In the genomic region with DNA sequence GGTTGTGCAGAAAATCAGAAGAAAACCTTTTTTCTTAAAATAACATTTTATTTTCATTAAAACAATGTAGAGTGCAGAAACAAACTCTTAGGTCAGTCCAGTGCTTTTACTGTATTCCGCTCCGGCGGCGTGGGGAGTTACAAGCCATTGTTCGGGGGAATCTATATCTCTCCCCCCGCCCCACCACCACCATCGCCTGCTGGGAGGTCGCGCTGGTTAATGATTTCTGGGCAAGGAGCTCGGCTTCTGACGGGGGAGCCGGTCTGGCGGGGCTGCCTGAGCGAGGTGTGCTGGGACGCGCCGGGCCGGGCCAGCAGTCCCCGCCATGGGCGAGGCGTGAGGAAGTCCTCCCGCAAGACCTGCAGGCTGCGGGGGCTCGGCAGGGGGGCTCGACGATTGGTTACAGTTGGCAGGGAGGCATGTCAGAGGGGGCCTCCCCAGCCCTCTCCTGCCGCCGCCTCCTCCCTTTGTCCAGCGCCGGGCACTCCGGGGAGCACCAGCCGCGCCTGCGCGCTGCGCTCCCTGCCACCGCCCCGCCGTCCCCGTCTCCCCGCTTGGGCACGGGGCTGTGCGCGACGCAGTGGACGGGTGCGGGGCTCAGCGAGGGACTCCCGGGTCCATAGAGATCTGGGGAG, we compare ENCODE assay signal across 1 cellular context.
A peak's percentile ranks its signal among the peaks of the same experiment; 100 is the strongest.
TF ChIP-seq lines count a peak whose summit lies in the region.

No MANE protein-coding gene starts in this region.

TF ChIP-seq in HepG2, 621 proteins besides CTCF, POLR2A, EP300 and RAD21 (continued from another document and continues in another):
- TF ChIP-seq, protein P1, sequence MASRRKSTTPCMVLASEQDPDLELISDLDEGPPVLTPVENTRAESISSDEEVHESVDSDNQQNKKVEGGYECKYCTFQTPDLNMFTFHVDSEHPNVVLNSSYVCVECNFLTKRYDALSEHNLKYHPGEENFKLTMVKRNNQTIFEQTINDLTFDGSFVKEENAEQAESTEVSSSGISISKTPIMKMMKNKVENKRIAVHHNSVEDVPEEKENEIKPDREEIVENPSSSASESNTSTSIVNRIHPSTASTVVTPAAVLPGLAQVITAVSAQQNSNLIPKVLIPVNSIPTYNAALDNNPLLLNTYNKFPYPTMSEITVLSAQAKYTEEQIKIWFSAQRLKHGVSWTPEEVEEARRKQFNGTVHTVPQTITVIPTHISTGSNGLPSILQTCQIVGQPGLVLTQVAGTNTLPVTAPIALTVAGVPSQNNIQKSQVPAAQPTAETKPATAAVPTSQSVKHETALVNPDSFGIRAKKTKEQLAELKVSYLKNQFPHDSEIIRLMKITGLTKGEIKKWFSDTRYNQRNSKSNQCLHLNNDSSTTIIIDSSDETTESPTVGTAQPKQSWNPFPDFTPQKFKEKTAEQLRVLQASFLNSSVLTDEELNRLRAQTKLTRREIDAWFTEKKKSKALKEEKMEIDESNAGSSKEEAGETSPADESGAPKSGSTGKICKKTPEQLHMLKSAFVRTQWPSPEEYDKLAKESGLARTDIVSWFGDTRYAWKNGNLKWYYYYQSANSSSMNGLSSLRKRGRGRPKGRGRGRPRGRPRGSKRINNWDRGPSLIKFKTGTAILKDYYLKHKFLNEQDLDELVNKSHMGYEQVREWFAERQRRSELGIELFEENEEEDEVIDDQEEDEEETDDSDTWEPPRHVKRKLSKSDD (CRISPR knock-in tag; IDR thresholded peaks at IDR 0.05; ENCODE audit: low read depth), result peak; percentile 9; the same call in 1 of the 2 replicates
- peak; percentile 74 for TF ChIP-seq ZNF777 (CRISPR knock-in tag; IDR thresholded peaks at IDR 0.05)
- TF ChIP-seq, protein P2, sequence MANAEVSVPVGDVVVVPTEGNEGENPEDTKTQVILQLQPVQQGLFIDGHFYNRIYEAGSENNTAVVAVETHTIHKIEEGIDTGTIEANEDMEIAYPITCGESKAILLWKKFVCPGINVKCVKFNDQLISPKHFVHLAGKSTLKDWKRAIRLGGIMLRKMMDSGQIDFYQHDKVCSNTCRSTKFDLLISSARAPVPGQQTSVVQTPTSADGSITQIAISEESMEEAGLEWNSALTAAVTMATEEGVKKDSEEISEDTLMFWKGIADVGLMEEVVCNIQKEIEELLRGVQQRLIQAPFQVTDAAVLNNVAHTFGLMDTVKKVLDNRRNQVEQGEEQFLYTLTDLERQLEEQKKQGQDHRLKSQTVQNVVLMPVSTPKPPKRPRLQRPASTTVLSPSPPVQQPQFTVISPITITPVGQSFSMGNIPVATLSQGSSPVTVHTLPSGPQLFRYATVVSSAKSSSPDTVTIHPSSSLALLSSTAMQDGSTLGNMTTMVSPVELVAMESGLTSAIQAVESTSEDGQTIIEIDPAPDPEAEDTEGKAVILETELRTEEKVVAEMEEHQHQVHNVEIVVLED (CRISPR knock-in tag; IDR thresholded peaks at IDR 0.05; ENCODE audit: borderline replicate concordance), result no peak
- no peak; the same call in 1 of the 2 replicates for TF ChIP-seq POLR2AphosphoS5 (IDR thresholded peaks at IDR 0.05; ENCODE audit: low read depth, low read length)
- TF ChIP-seq ZNF761 (CRISPR knock-in tag; conservative IDR thresholded peaks at IDR 0.05), result no peak
- TF ChIP-seq ZNF451 (CRISPR knock-in tag; IDR thresholded peaks at IDR 0.05), result peak; percentile 74; the same call in 1 of the 2 replicates
- peak; percentile 10; the same call in 1 of the 2 replicates for TF ChIP-seq ZNF205 (CRISPR knock-in tag; IDR thresholded peaks at IDR 0.05)
- TF ChIP-seq HOXA5 (CRISPR knock-in tag; IDR thresholded peaks at IDR 0.05), result peak; percentile 67; the same call in 1 of the 2 replicates
- no peak for TF ChIP-seq HMGA1 (CRISPR knock-in tag; conservative IDR thresholded peaks at IDR 0.05)
- TF ChIP-seq ZNF264 (CRISPR knock-in tag; IDR thresholded peaks at IDR 0.05), result peak; percentile 39; the same call in 1 of the 2 replicates
- TF ChIP-seq ZNF674 (CRISPR knock-in tag; IDR thresholded peaks at IDR 0.05; ENCODE audit: low read depth), result 0 out of 2 replicates have a peak, but pooled peaks have one; percentile 39
- no peak; the same call in 1 of the 2 replicates for TF ChIP-seq ZNF629 (CRISPR knock-in tag; conservative IDR thresholded peaks at IDR 0.05)
- TF ChIP-seq SAFB2 (CRISPR knock-in tag; IDR thresholded peaks at IDR 0.05; ENCODE audit: borderline replicate concordance, low read depth), result no peak; the same call in 1 of the 2 replicates
- TF ChIP-seq, protein P3, sequence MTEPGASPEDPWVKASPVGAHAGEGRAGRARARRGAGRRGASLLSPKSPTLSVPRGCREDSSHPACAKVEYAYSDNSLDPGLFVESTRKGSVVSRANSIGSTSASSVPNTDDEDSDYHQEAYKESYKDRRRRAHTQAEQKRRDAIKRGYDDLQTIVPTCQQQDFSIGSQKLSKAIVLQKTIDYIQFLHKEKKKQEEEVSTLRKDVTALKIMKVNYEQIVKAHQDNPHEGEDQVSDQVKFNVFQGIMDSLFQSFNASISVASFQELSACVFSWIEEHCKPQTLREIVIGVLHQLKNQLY (CRISPR knock-in tag; IDR thresholded peaks at IDR 0.05), result no peak
- TF ChIP-seq IRF2 (CRISPR knock-in tag; IDR thresholded peaks at IDR 0.05), result no peak
- TF ChIP-seq, protein P4, sequence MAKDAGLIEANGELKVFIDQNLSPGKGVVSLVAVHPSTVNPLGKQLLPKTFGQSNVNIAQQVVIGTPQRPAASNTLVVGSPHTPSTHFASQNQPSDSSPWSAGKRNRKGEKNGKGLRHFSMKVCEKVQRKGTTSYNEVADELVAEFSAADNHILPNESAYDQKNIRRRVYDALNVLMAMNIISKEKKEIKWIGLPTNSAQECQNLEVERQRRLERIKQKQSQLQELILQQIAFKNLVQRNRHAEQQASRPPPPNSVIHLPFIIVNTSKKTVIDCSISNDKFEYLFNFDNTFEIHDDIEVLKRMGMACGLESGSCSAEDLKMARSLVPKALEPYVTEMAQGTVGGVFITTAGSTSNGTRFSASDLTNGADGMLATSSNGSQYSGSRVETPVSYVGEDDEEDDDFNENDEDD (CRISPR knock-in tag; IDR thresholded peaks at IDR 0.05; ENCODE audit: borderline replicate concordance), result peak; percentile 25; the same call in 1 of the 2 replicates
- TF ChIP-seq NRL (CRISPR knock-in tag; IDR thresholded peaks at IDR 0.05; ENCODE audit: borderline replicate concordance), result peak; percentile 2; the same call in 1 of the 2 replicates
- TF ChIP-seq ZMYM4 (CRISPR knock-in tag; IDR thresholded peaks at IDR 0.05), result no peak
- TF ChIP-seq TGIF2 (CRISPR knock-in tag; IDR thresholded peaks at IDR 0.05), result no peak
- no peak for TF ChIP-seq PRPF4 (IDR thresholded peaks at IDR 0.05; ENCODE audit: low read depth, low read length, poor library complexity, severe bottlenecking)
- TF ChIP-seq, protein P5, sequence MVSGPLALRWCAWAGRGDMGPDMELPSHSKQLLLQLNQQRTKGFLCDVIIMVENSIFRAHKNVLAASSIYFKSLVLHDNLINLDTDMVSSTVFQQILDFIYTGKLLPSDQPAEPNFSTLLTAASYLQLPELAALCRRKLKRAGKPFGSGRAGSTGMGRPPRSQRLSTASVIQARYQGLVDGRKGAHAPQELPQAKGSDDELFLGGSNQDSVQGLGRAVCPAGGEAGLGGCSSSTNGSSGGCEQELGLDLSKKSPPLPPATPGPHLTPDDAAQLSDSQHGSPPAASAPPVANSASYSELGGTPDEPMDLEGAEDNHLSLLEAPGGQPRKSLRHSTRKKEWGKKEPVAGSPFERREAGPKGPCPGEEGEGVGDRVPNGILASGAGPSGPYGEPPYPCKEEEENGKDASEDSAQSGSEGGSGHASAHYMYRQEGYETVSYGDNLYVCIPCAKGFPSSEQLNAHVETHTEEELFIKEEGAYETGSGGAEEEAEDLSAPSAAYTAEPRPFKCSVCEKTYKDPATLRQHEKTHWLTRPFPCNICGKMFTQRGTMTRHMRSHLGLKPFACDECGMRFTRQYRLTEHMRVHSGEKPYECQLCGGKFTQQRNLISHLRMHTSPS (CRISPR knock-in tag; IDR thresholded peaks at IDR 0.05; ENCODE audit: low read depth), result 0 out of 2 replicates have a peak, but pooled peaks have one; percentile 70
- peak; percentile 19; the same call in 1 of the 2 replicates for TF ChIP-seq ZMAT3 (CRISPR knock-in tag; conservative IDR thresholded peaks at IDR 0.05)
- TF ChIP-seq ZNF607 (CRISPR knock-in tag; IDR thresholded peaks at IDR 0.05; ENCODE audit: borderline replicate concordance), result peak; percentile 82; the same call in 1 of the 2 replicates
- TF ChIP-seq, protein P6, sequence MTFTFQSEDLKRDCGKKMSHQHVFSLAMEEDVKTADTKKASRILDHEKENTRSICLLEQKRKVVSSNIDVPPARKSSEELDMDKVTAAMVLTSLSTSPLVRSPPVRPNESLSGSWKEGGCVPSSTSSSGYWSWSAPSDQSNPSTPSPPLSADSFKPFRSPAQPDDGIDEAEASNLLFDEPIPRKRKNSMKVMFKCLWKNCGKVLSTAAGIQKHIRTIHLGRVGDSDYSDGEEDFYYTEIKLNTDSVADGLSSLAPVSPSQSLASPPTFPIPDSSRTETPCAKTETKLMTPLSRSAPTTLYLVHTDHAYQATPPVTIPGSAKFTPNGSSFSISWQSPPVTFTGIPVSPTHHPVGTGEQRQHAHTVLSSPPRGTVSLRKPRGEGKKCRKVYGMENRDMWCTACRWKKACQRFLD (CRISPR knock-in tag; IDR thresholded peaks at IDR 0.05; ENCODE audit: borderline replicate concordance), result peak; percentile 76; the same call in 1 of the 2 replicates
- 0 out of 2 replicates have a peak, but pooled peaks have one; percentile 38 for TF ChIP-seq ZNF329 (CRISPR knock-in tag; IDR thresholded peaks at IDR 0.05; ENCODE audit: low read depth)
- TF ChIP-seq IRX3 (CRISPR knock-in tag; IDR thresholded peaks at IDR 0.05; ENCODE audit: borderline replicate concordance, low read depth), result peak; percentile 79; the same call in 1 of the 2 replicates
- no peak for TF ChIP-seq SOX6 (IDR thresholded peaks at IDR 0.05)
- TF ChIP-seq SOX6 (CRISPR knock-in tag; IDR thresholded peaks at IDR 0.05), result no peak
- TF ChIP-seq ZNF143 (CRISPR knock-in tag; IDR thresholded peaks at IDR 0.05), result peak; percentile 67; the same call in 1 of the 2 replicates
- no peak; the same call in 1 of the 2 replicates for TF ChIP-seq CBX5 (CRISPR knock-in tag; IDR thresholded peaks at IDR 0.05; ENCODE audit: borderline replicate concordance)
- no peak for TF ChIP-seq ZSCAN25 (CRISPR knock-in tag; IDR thresholded peaks at IDR 0.05)
- TF ChIP-seq PAF1 (CRISPR knock-in tag; IDR thresholded peaks at IDR 0.05), result no peak
- no peak; the same call in 1 of the 2 replicates for TF ChIP-seq SP140L (CRISPR knock-in tag; IDR thresholded peaks at IDR 0.05; ENCODE audit: borderline replicate concordance)
- no peak for TF ChIP-seq ZNF256 (CRISPR knock-in tag; conservative IDR thresholded peaks at IDR 0.05)
- TF ChIP-seq ZNF253 (CRISPR knock-in tag; IDR thresholded peaks at IDR 0.05; ENCODE audit: borderline replicate concordance), result no peak
- TF ChIP-seq ZNF180 (CRISPR knock-in tag; IDR thresholded peaks at IDR 0.05; ENCODE audit: borderline replicate concordance, low read depth), result peak; percentile 75; the same call in 1 of the 2 replicates
- TF ChIP-seq ZBTB3 (CRISPR knock-in tag; IDR thresholded peaks at IDR 0.05; ENCODE audit: borderline replicate concordance, low read depth), result no peak
- TF ChIP-seq MED13 (CRISPR knock-in tag; IDR thresholded peaks at IDR 0.05), result peak; percentile 87
- TF ChIP-seq AGO1 (IDR thresholded peaks at IDR 0.05; ENCODE audit: low read depth, low read length, poor library complexity, severe bottlenecking), result no peak
- TF ChIP-seq, protein P7, sequence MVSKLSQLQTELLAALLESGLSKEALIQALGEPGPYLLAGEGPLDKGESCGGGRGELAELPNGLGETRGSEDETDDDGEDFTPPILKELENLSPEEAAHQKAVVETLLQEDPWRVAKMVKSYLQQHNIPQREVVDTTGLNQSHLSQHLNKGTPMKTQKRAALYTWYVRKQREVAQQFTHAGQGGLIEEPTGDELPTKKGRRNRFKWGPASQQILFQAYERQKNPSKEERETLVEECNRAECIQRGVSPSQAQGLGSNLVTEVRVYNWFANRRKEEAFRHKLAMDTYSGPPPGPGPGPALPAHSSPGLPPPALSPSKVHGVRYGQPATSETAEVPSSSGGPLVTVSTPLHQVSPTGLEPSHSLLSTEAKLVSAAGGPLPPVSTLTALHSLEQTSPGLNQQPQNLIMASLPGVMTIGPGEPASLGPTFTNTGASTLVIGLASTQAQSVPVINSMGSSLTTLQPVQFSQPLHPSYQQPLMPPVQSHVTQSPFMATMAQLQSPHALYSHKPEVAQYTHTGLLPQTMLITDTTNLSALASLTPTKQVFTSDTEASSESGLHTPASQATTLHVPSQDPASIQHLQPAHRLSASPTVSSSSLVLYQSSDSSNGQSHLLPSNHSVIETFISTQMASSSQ (IDR thresholded peaks at IDR 0.05; ENCODE audit: low read depth), result peak; percentile 85
- TF ChIP-seq, protein P7 (CRISPR knock-in tag; IDR thresholded peaks at IDR 0.05; ENCODE audit: borderline replicate concordance), result peak; percentile 92
- peak; percentile 82 for TF ChIP-seq HNRNPK (IDR thresholded peaks at IDR 0.05; ENCODE audit: low read depth, low read length, poor library complexity, severe bottlenecking)
- TF ChIP-seq ZNF879 (CRISPR knock-in tag; IDR thresholded peaks at IDR 0.05), result peak; percentile 76; the same call in 1 of the 2 replicates
- TF ChIP-seq ZFP82 (CRISPR knock-in tag; IDR thresholded peaks at IDR 0.05; ENCODE audit: borderline replicate concordance), result peak; percentile 75; the same call in 1 of the 2 replicates
- TF ChIP-seq SKI (IDR thresholded peaks at IDR 0.05; ENCODE audit: partially characterized antibody), result peak; percentile 53
- TF ChIP-seq ZNF709 (CRISPR knock-in tag; IDR thresholded peaks at IDR 0.05), result peak; percentile 4; the same call in 1 of the 2 replicates
- TF ChIP-seq, protein P8, sequence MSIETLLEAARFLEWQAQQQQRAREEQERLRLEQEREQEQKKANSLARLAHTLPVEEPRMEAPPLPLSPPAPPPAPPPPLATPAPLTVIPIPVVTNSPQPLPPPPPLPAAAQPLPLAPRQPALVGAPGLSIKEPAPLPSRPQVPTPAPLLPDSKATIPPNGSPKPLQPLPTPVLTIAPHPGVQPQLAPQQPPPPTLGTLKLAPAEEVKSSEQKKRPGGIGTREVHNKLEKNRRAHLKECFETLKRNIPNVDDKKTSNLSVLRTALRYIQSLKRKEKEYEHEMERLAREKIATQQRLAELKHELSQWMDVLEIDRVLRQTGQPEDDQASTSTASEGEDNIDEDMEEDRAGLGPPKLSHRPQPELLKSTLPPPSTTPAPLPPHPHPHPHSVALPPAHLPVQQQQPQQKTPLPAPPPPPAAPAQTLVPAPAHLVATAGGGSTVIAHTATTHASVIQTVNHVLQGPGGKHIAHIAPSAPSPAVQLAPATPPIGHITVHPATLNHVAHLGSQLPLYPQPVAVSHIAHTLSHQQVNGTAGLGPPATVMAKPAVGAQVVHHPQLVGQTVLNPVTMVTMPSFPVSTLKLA (IDR thresholded peaks at IDR 0.05), result no peak
- TF ChIP-seq KAT8 (CRISPR knock-in tag; IDR thresholded peaks at IDR 0.05), result peak; percentile 48; the same call in 1 of the 2 replicates
- peak; percentile 26; the same call in 1 of the 2 replicates for TF ChIP-seq SIN3A (IDR thresholded peaks at IDR 0.05; ENCODE audit: borderline replicate concordance, low read depth, low read length)
